Comparison of ENCODE assay signal across 11 cellular contexts in genomic region chr3:189288348-189289235, GRCh38.
DNase-seq lines count a peak whose midpoint lies in the region; ATAC-seq and TF ChIP-seq lines count a peak whose summit lies in the region.
"Had no signal": no experiment of that assay in that cellular context is flagged by ENCODE, and none has a peak within 500 bp of the region (broad histone marks: within the 10 kb centered on the region; RNA-seq: fewer than 3 reads in every experiment).

No MANE protein-coding gene starts in this region.

- H3K27ac ChIP-seq in CD4-positive, CD25-positive, alpha-beta regulatory T cell (ENCODE audit: insufficient read depth, low read length, poor library complexity, severe bottlenecking): no peak overlapping the region
- no peak overlapping the region for H3K27ac ChIP-seq in SJCRH30
- H3K27ac ChIP-seq: BLaER1 treated with 17β-estradiol and CSF1 and Interleukin-3, amounts not matched to agents 10 nM and 100 nM; neural progenitor cell had no signal

- no peaks in the 10 kb centered on the region for H3K27me3 ChIP-seq in CD4-positive, CD25-positive, alpha-beta regulatory T cell (ENCODE audit: control insufficient read depth, insufficient read depth, low read length)
- H3K27me3 ChIP-seq in SJCRH30: no peaks in the 10 kb centered on the region
- H3K27me3 ChIP-seq: BLaER1 treated with 17β-estradiol and CSF1 and Interleukin-3, amounts not matched to agents 10 nM and 100 nM; neural progenitor cell had no signal

- no peaks in the 10 kb centered on the region for H3K9me3 Mint-ChIP-seq in CD4-positive, CD25-positive, alpha-beta regulatory T cell
- H3K9me3 Mint-ChIP-seq in osteocyte (ENCODE audit: unreplicated experiment) (no peaks in the 10 kb centered on the region), endothelial cell (ENCODE audit: unreplicated experiment) (no peaks in the 10 kb centered on the region)
- H3K9me3 Mint-ChIP-seq: neural progenitor cell had no signal

- peaks cover 17 to 34% (median 31%) of the 10 kb centered on the region in 4 donors for H3K4me1 Mint-ChIP-seq in CD4-positive, CD25-positive, alpha-beta regulatory T cell
- H3K4me1 Mint-ChIP-seq in osteocyte (ENCODE audit: unreplicated experiment) (peaks cover 22% of the 10 kb centered on the region), endothelial cell (ENCODE audit: unreplicated experiment) (peaks cover 6% of the 10 kb centered on the region)
- H3K4me1 Mint-ChIP-seq: neural progenitor cell had no signal

- H3K27me3 Mint-ChIP-seq in CD4-positive, CD25-positive, alpha-beta regulatory T cell: no peaks in the 10 kb centered on the region
- H3K27me3 Mint-ChIP-seq in osteocyte (ENCODE audit: unreplicated experiment) (peaks cover 3% of the 10 kb centered on the region), endothelial cell (ENCODE audit: unreplicated experiment) (no peaks in the 10 kb centered on the region)

- no peaks in the 10 kb centered on the region for H3K36me3 ChIP-seq in CD4-positive, CD25-positive, alpha-beta regulatory T cell (ENCODE audit: control insufficient read depth, insufficient read depth, low read length)
- no peaks in the 10 kb centered on the region for H3K36me3 ChIP-seq in SJCRH30
- H3K36me3 ChIP-seq: BLaER1 treated with 17β-estradiol and CSF1 and Interleukin-3, amounts not matched to agents 10 nM and 100 nM; neural progenitor cell had no signal

- H3K4me3 Mint-ChIP-seq in CD4-positive, CD25-positive, alpha-beta regulatory T cell: peak overlapping the region in 2 of 4 donors; percentile 2 to 16
- H3K4me3 Mint-ChIP-seq in osteocyte (ENCODE audit: unreplicated experiment): no peak overlapping the region
- no peak overlapping the region for H3K4me3 Mint-ChIP-seq in endothelial cell (ENCODE audit: unreplicated experiment)
- H3K4me3 Mint-ChIP-seq: neural progenitor cell had no signal

- H3K4me1 ChIP-seq in CD4-positive, CD25-positive, alpha-beta regulatory T cell (ENCODE audit: control insufficient read depth, insufficient read depth, low read length, poor library complexity, severe bottlenecking): peaks cover 16% of the 10 kb centered on the region
- peaks cover 6% of the 10 kb centered on the region for H3K4me1 ChIP-seq in SJCRH30
- H3K4me1 ChIP-seq: neural progenitor cell had no signal

- peak overlapping the region; percentile 16 for H3K4me3 ChIP-seq in CD4-positive, CD25-positive, alpha-beta regulatory T cell (ENCODE audit: low read depth, low read length)
- H3K4me3 ChIP-seq in SJCRH30: no peak overlapping the region
- H3K4me3 ChIP-seq: BLaER1 treated with 17β-estradiol and CSF1 and Interleukin-3, amounts not matched to agents 10 nM and 100 nM; neural progenitor cell had no signal

- TF ChIP-seq CTCF in osteocyte (IDR thresholded peaks at IDR 0.05): no peak
- no peak for TF ChIP-seq CTCF in endothelial cell (IDR thresholded peaks at IDR 0.05; ENCODE audit: unreplicated experiment)

- ATAC-seq in CD4-positive, CD25-positive, alpha-beta regulatory T cell (ENCODE audit: low read depth in 2 of 2): no peak
- ATAC-seq in GM18909 (IDR thresholded peaks at IDR 0.05; ENCODE audit: poor library complexity, unreplicated experiment): peak; percentile 95
- peak; percentile 91 for ATAC-seq in HG02623 (IDR thresholded peaks at IDR 0.05; ENCODE audit: unreplicated experiment)
- peak; percentile 89 for ATAC-seq in HG03520 (IDR thresholded peaks at IDR 0.05; ENCODE audit: unreplicated experiment)

- H3K9me3 ChIP-seq in CD4-positive, CD25-positive, alpha-beta regulatory T cell (ENCODE audit: control insufficient read depth in 2 of 2, low read length in 2 of 2): no peaks in the 10 kb centered on the region
- H3K9me3 ChIP-seq in SJCRH30 (replicated peaks): no peaks in the 10 kb centered on the region
- H3K9me3 ChIP-seq: BLaER1 treated with 17β-estradiol and CSF1 and Interleukin-3, amounts not matched to agents 10 nM and 100 nM had no signal

- H3K36me3 Mint-ChIP-seq in CD4-positive, CD25-positive, alpha-beta regulatory T cell: no peaks in the 10 kb centered on the region
- H3K36me3 Mint-ChIP-seq in osteocyte (ENCODE audit: unreplicated experiment) (no peaks in the 10 kb centered on the region), endothelial cell (ENCODE audit: low read depth, unreplicated experiment) (no peaks in the 10 kb centered on the region)
- H3K36me3 Mint-ChIP-seq: neural progenitor cell had no signal

- peak overlapping the region in 2 of 3 donors; percentile 4 to 7 for H3K27ac Mint-ChIP-seq in CD4-positive, CD25-positive, alpha-beta regulatory T cell
- no peak overlapping the region for H3K27ac Mint-ChIP-seq in osteocyte (ENCODE audit: unreplicated experiment)
- no peak overlapping the region for H3K27ac Mint-ChIP-seq in endothelial cell (ENCODE audit: unreplicated experiment)
- H3K27ac Mint-ChIP-seq: neural progenitor cell had no signal

- peak in 1 of 3 donors; percentile 14 for DNase-seq in CD4-positive, CD25-positive, alpha-beta regulatory T cell
- DNase-seq in osteocyte (ENCODE audit: extremely low spot score, unreplicated experiment) (no peak), SJCRH30 (no peak), NCI-H526 treated with DMSO at 0.1 percent for 48 hours (lab: John Stamatoyannopoulos, UW) (no peak), endothelial cell (ENCODE audit: low spot score) (no peak)
- DNase-seq: NCI-H1048 had no signal

Comparison
In these comparisons a context has a peak if more than half of its experiments do, and no peak if none do; other contexts are left out.
1. ATAC-seq: peak in GM18909 (single experiment), HG02623 (single experiment) and HG03520 (single experiment); none in CD4-positive, CD25-positive, alpha-beta regulatory T cell (0 of 2).
2. H3K27ac Mint-ChIP-seq: peak in CD4-positive, CD25-positive, alpha-beta regulatory T cell (2 of 3); none in osteocyte (single experiment) and endothelial cell (single experiment).